1 cellular context compared by ENCODE assay signal in genomic region chr20:22055981-22056380, GRCh38.
TF ChIP-seq lines count a peak whose summit lies in the region.

No MANE protein-coding gene starts in this region.

TF ChIP-seq in A549, 52 proteins besides CTCF, POLR2A, EP300 and RAD21 (continued from another document):
- peak; percentile 20 for TF ChIP-seq MAFK (IDR thresholded peaks at IDR 0.05; ENCODE audit: partially characterized antibody)
